8 cellular contexts compared by ENCODE assay signal in the genomic region with DNA sequence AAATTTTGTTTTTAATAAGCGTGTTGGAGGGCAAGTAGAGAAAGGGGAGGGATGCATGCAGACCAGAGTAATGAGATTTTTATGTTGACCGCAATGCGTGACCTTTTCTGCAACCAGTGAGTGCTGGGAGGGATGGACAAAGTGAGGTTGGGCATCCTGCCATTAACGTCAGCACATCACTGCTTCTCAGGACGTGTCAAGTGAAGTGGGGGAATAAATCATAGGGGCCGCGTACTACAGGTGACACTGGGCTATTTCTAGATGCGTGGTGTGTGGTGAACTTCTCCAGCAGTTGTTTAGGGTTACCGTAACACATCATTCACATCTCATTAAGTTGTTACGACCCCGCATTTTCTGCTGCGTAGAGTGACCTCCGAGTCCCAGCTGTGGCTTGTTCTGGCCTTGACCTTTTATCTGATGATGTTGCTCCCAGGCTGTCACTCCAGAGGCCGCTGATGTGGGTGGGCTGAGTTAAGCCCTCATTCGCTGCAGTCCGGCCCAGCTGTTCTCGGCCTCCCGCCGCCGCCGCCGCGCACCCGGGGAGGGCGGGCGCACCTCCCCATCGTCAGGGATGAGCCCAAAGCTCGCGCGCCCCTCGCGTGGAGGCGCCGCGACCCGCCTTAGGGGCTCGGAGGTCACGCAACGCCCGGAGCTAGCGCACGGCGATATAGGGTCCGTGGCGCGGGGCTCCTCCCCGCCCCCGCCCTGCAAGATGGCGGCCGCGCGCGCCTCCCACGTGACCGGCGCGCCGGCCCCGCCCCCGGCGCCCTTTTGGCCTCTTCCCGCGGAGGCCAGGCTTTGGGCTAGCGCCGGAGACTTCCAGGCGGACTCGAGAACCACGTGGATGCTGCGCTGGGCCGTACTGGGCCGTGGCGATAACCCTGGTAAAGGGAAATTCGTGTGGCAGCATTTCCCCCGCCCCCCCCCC. TPM values are rescaled to one million over a fixed set of nuclear protein-coding genes. Genes with fewer than 3 reads are reported as not detected.
A peak's percentile ranks its signal among the peaks of the same experiment; 100 is the strongest.
DNase-seq lines count a peak whose midpoint lies in the region; ATAC-seq, FAIRE-seq and TF ChIP-seq lines count a peak whose summit lies in the region.

No MANE protein-coding gene starts in this region.

- peaks cover 3% of the 10 kb centered on the region for H4K20me1 ChIP-seq in HepG2 (ENCODE audit: insufficient read depth, low read length)

- H3K36me3 Mint-ChIP-seq in activated CD4-positive, alpha-beta T cell treated with anti-CD3 and anti-CD28 coated beads, Interleukin-2, amount 10 ng/mL, durations not matched to agents 7 days and 5 days (ENCODE audit: low read depth): peaks cover 46% of the 10 kb centered on the region

- no TSS peak for BruUV-seq in HepG2 (replicated peaks; lab: Mats Ljungman, UMichigan)

- peak overlapping the region; percentile 78 for H3K4me3 ChIP-seq in GM08714 (ENCODE audit: low read length)
- H3K4me3 ChIP-seq in HepG2 (replicated peaks in 1 of 3; ENCODE audit: insufficient read depth in 1 of 3, low read depth in 2 of 3, low read length in 3 of 3): peak overlapping the region; percentile 89 to 98 (median 92)

- peak; percentile 64 for TF ChIP-seq RAD21 in HepG2 (CRISPR knock-in tag; IDR thresholded peaks at IDR 0.05)

- in situ Hi-C loops in HepG2 (cut with HindIII; ENCODE audit: extremely low pct_ligation_motif_present, low pct_unique_long_range_greater_than_20kb): loop anchor here (10.0 kb wide), 1 partner anchor 72 kb away; no protein-coding TSS in a partner anchor

- TF ChIP-seq CTCF in HepG2 (CRISPR knock-in tag; IDR thresholded peaks at IDR 0.05): no peak

- DNase-seq in NCI-H446 treated with DMSO at 0.1 percent for 48 hours (lab: John Stamatoyannopoulos, UW): peak; percentile 10
- peak; percentile 72 for DNase-seq in activated CD4-positive, alpha-beta T cell treated with anti-CD3 and anti-CD28 coated beads, Interleukin-2, amount 10 ng/mL, durations not matched to agents 7 days and 5 days
- peak; percentile 89 for DNase-seq in dermis blood vessel endothelial cell
- peak; percentile 87 for DNase-seq in HepG2 (ENCODE audit: low spot score)
- peak; percentile 55 to 67 for DNase-seq in stimulated activated CD4-positive, alpha-beta T cell treated with anti-CD3 and anti-CD28 coated beads, Interleukin-2, amount 100 ng/mL, for 48 hours

- FAIRE-seq in HepG2 (lab: Jason Lieb, UNC): peak; percentile 53

- peak overlapping the region; percentile 94 for H3K9ac ChIP-seq in HepG2 (ENCODE audit: insufficient read depth, low read depth, low read length)

- peak in 1 of 2 experiments; percentile 57; a peak in 2 of 4 replicates for TF ChIP-seq POLR2A in HepG2 (IDR thresholded peaks at IDR 0.05; ENCODE audit: insufficient read depth in 1 of 2, low read depth in 2 of 2, low read length in 2 of 2)

- peak in 1 of 2 experiments; percentile 35; a peak in 1 of 4 replicates for TF ChIP-seq EP300 in HepG2 (IDR thresholded peaks at IDR 0.05; ENCODE audit: low read depth in 2 of 2, low read length in 2 of 2)
- peak; percentile 37; the same call in 1 of the 2 replicates for TF ChIP-seq EP300 in HepG2 (CRISPR knock-in tag; IDR thresholded peaks at IDR 0.05; ENCODE audit: borderline replicate concordance)

- POLR2A ChIA-PET in activated CD4-positive, alpha-beta T cell treated with anti-CD3 and anti-CD28 coated beads, Interleukin-2, amount 10 ng/mL, durations not matched to agents 7 days and 5 days (lab: Charles Lee): interaction anchor here (0.6 kb wide), 1 partner anchor 316 kb away, joined by 3 read pairs; no protein-coding TSS in a partner anchor
- POLR2A ChIA-PET in HepG2 (lab: Yijun Ruan, JAX): interaction anchor here (0.8 to 2.6 kb wide), 10 partner anchors 12 to 106 kb away, joined by 3 to 17 read pairs (median 3); no protein-coding TSS in a partner anchor

- H3K36me3 ChIP-seq in HepG2 (replicated peaks in 1 of 2; ENCODE audit: control insufficient read depth in 1 of 2, insufficient read depth in 2 of 2, low read length in 2 of 2): 0 out of 5 replicates have a peak, but pooled peaks cover 0 to 4% of the 10 kb centered on the region in 2 experiments

- peak overlapping the region; percentile 98 for H3K27ac Mint-ChIP-seq in activated CD4-positive, alpha-beta T cell treated with anti-CD3 and anti-CD28 coated beads, Interleukin-2, amount 10 ng/mL, durations not matched to agents 7 days and 5 days

- no peaks in the 10 kb centered on the region for H3K9me3 Mint-ChIP-seq in activated CD4-positive, alpha-beta T cell treated with anti-CD3 and anti-CD28 coated beads, Interleukin-2, amount 10 ng/mL, durations not matched to agents 7 days and 5 days

- H3K27me3 ChIP-seq in HepG2 (ENCODE audit: control insufficient read depth in 1 of 2, insufficient read depth in 2 of 2, low read length in 2 of 2): no peaks in the 10 kb centered on the region; a peak in 1 of 5 replicates

- CTCF ChIA-PET in activated CD4-positive, alpha-beta T cell treated with anti-CD3 and anti-CD28 coated beads, Interleukin-2, amount 10 ng/mL, durations not matched to agents 7 days and 5 days (lab: Charles Lee): interaction anchor here (0.9 to 1.4 kb wide), 3 partner anchors 15 to 22 kb away, joined by 3 to 6 read pairs (median 5); no protein-coding TSS in a partner anchor
- CTCF ChIA-PET in HepG2 (lab: Yijun Ruan, JAX; ENCODE audit: low intra/inter-chr PET ratio, low total read pairs): interaction anchor here (2.3 kb wide), 1 partner anchor 58 kb away, joined by 6 read pairs; no protein-coding TSS in a partner anchor

- H3K4me1 Mint-ChIP-seq in activated CD4-positive, alpha-beta T cell treated with anti-CD3 and anti-CD28 coated beads, Interleukin-2, amount 10 ng/mL, durations not matched to agents 7 days and 5 days: peaks cover 45% of the 10 kb centered on the region

- peak overlapping the region; percentile 90 for H3K4me2 ChIP-seq in HepG2 (ENCODE audit: low read depth, low read length)

- ATAC-seq in HG02973 (IDR thresholded peaks at IDR 0.05; ENCODE audit: unreplicated experiment): peak; percentile 11
- peak; percentile 33 for ATAC-seq in HepG2
- no peak for ATAC-seq in GM19467 (IDR thresholded peaks at IDR 0.05; ENCODE audit: unreplicated experiment)

- H2AFZ ChIP-seq in HepG2 (ENCODE audit: low read length): no peak overlapping the region

- peak overlapping the region; percentile 98 for H3K4me3 Mint-ChIP-seq in activated CD4-positive, alpha-beta T cell treated with anti-CD3 and anti-CD28 coated beads, Interleukin-2, amount 10 ng/mL, durations not matched to agents 7 days and 5 days

- 1% methylated on average over 16 of the region's 74 CpGs for WGBS in HepG2 (ENCODE audit: low lambda C conversion rate)

- no peaks in the 10 kb centered on the region for H3K9me3 ChIP-seq in HepG2 (ENCODE audit: low read length)

- peak overlapping the region; percentile 96 for H3K27ac ChIP-seq in HepG2 (ENCODE audit: extremely low read length, insufficient read depth, low read length)

- intact Hi-C loops in HepG2 (cut with micrococcal nuclease; ENCODE audit: unreplicated experiment): loop anchor here (10.0 kb wide), 1 partner anchor 342 kb away; a partner anchor contains a TSS

- H3K4me1 ChIP-seq in HepG2 (ENCODE audit: insufficient read depth, low read length): peaks cover 45% of the 10 kb centered on the region

- peaks cover 88% of the 10 kb centered on the region for H3K79me2 ChIP-seq in HepG2 (ENCODE audit: insufficient read depth, low read length)

- H3K27me3 Mint-ChIP-seq in activated CD4-positive, alpha-beta T cell treated with anti-CD3 and anti-CD28 coated beads, Interleukin-2, amount 10 ng/mL, durations not matched to agents 7 days and 5 days: no peaks in the 10 kb centered on the region

TF ChIP-seq in HepG2, 621 proteins besides CTCF, POLR2A, EP300 and RAD21 (continues in another document):
- TF ChIP-seq ZFP36L1 (CRISPR knock-in tag; IDR thresholded peaks at IDR 0.05): no peak
- TF ChIP-seq ZFP62 (CRISPR knock-in tag; IDR thresholded peaks at IDR 0.05): no peak

RNA-seq across cellular contexts. Expression of a gene that starts 3.5 kb away (rescaled TPM):
- total RNA-seq in activated CD4-positive, alpha-beta T cell treated with anti-CD3 and anti-CD28 coated beads, Interleukin-2, amount 10 ng/mL, durations not matched to agents 7 days and 5 days: 10 to 100 TPM; 55.1 to 62.5 TPM
- total RNA-seq in dermis blood vessel endothelial cell (26.3 and 29.8 TPM in 2 replicates), HepG2 (2016; rRNA removed; fragmentation: Illumina TruSeq; extraction: Trizol) (76.1 and 76.5 TPM in 2 replicates)
- total RNA-seq in HepG2 (2016; cell fraction: cytosol; rRNA removed; fragmentation: Illumina TruSeq; extraction: Trizol; ENCODE audit: low read depth): 177 and 189 TPM in 2 replicates
- total RNA-seq in HepG2 (2016; cell fraction: insoluble cytoplasmic fraction; rRNA removed; fragmentation: Illumina TruSeq; extraction: Trizol): 71.7 and 74.4 TPM in 2 replicates
- 60.3 and 72.3 TPM in 2 replicates for total RNA-seq in HepG2 (2016; cell fraction: membrane; rRNA removed; fragmentation: Illumina TruSeq; extraction: Trizol)
- total RNA-seq in HepG2 (2016; cell fraction: nucleus; rRNA removed; fragmentation: Illumina TruSeq; extraction: Trizol): 106 and 120 TPM in 2 replicates
- polyA plus RNA-seq in HepG2 (2011; rRNA removed): 52.2 and 62.5 TPM in 2 replicates
- polyA plus RNA-seq in HepG2 (2011; cell fraction: cytosol; rRNA removed): 39.3 and 44.4 TPM in 2 replicates
- 79.8 and 99.4 TPM in 2 replicates for polyA plus RNA-seq in HepG2 (2011; cell fraction: nucleus; rRNA removed)
- 25.6 and 27.8 TPM in 2 replicates for polyA plus RNA-seq in HepG2 (2012)
- 4.7 and 5.0 TPM in 2 replicates for polyA plus RNA-seq in HepG2 (2016; cell fraction: cytosol; fragmentation: Illumina TruSeq; extraction: Trizol; ENCODE audit: low read depth)
- polyA plus RNA-seq in HepG2 (2016; cell fraction: insoluble cytoplasmic fraction; fragmentation: Illumina TruSeq; extraction: Trizol; ENCODE audit: low read depth): 53.3 and 60.9 TPM in 2 replicates
- 13.0 and 14.6 TPM in 2 replicates for polyA plus RNA-seq in HepG2 (2016; cell fraction: membrane; fragmentation: Illumina TruSeq; extraction: Trizol; ENCODE audit: low read depth)
- polyA plus RNA-seq in HepG2 (2016; cell fraction: nucleus; fragmentation: Illumina TruSeq; extraction: Trizol; ENCODE audit: insufficient read depth, low read depth): 129 and 143 TPM in 2 replicates
- polyA minus RNA-seq in HepG2 (2011; rRNA and poly(A)+ RNA removed; ENCODE audit: low replicate concordance): 58.0 and 138 TPM in 2 replicates
- polyA minus RNA-seq in HepG2 (2011; cell fraction: cytosol; rRNA and poly(A)+ RNA removed): 42.1 and 44.2 TPM in 2 replicates
- polyA minus RNA-seq in HepG2 (2011; cell fraction: nucleus; rRNA and poly(A)+ RNA removed): 164 and 187 TPM in 2 replicates

Comparison
In these comparisons a context has a peak if more than half of its experiments do, and no peak if none do; other contexts are left out.
1. DNase-seq: peak in every context shown above with its lines; median percentile 89 in dermis blood vessel endothelial cell; 87 in HepG2; 72 in activated CD4-positive, alpha-beta T cell treated with anti-CD3 and anti-CD28 coated beads, Interleukin-2, amount 10 ng/mL, durations not matched to agents 7 days and 5 days; 61 in stimulated activated CD4-positive, alpha-beta T cell treated with anti-CD3 and anti-CD28 coated beads, Interleukin-2, amount 100 ng/mL, for 48 hours; 10 in NCI-H446 treated with DMSO at 0.1 percent for 48 hours.